In genomic region chr22:44574057-44574456, GRCh38 we compare ENCODE assay signal across 11 cellular contexts.
DNase-seq lines count a peak whose midpoint lies in the region; ATAC-seq and TF ChIP-seq lines count a peak whose summit lies in the region.
"Had no signal": no experiment of that assay in that cellular context is flagged by ENCODE, and none has a peak within 500 bp of the region (broad histone marks: within the 10 kb centered on the region; RNA-seq: fewer than 3 reads in every experiment).

No MANE protein-coding gene starts in this region.

- peak; percentile 26 for DNase-seq in activated CD8-positive, alpha-beta memory T cell treated with anti-CD3 and anti-CD28 coated beads for 24 hours
- no peak for DNase-seq in activated CD8-positive, alpha-beta memory T cell treated with anti-CD3 and anti-CD28 coated beads, Interleukin-2, amount 50 U/mL, for 4 hours
- DNase-seq in foreskin keratinocyte (peak; percentile 40 to 72), testis (peak; percentile 63), brain microvascular endothelial cell (no peak), GDM1 (lab: John Stamatoyannopoulos, UW) (no peak)
- DNase-seq: activated CD4-positive, CD25-positive, alpha-beta regulatory T cell; H7; NCI-H774 had no signal

- in situ Hi-C loops in brain microvascular endothelial cell (cut with HindIII; ENCODE audit: low pct_ligation_motif_present, low sequenced_read_pairs), result no loop called here

- H3K36me3 ChIP-seq in testis (ENCODE audit: low read depth, missing control alignments) (no peaks in the 10 kb centered on the region), brain microvascular endothelial cell (replicated peaks) (no peaks in the 10 kb centered on the region)

- H3K9me3 ChIP-seq in testis, result no peaks in the 10 kb centered on the region

- peaks cover 16% of the 10 kb centered on the region for H3K27me3 ChIP-seq in foreskin keratinocyte
- H3K27me3 ChIP-seq in testis, result no peaks in the 10 kb centered on the region
- peaks cover 10% of the 10 kb centered on the region for H3K27me3 ChIP-seq in brain microvascular endothelial cell (replicated peaks)

- H3K4me3 ChIP-seq in testis (no peak overlapping the region), brain microvascular endothelial cell (ENCODE audit: low read depth, low read length) (no peak overlapping the region)

- TF ChIP-seq CTCF in foreskin keratinocyte (conservative IDR thresholded peaks at IDR 0.05) (no peak), testis (IDR thresholded peaks at IDR 0.05) (no peak), brain microvascular endothelial cell (IDR thresholded peaks at IDR 0.05; ENCODE audit: low read depth, low read length, missing control alignments) (no peak)

- H3K4me1 ChIP-seq in foreskin keratinocyte (no peaks in the 10 kb centered on the region), testis (peaks cover 4% of the 10 kb centered on the region)

- 44 to 58% methylated on average over 5 of the region's 5 CpGs for WGBS in testis, 2 donors

- ATAC-seq in SK-N-SH treated with all-trans-retinoic acid at 6 μM for 48 hours (peak; percentile 89), foreskin keratinocyte (peak; percentile 53), GM21619 (IDR thresholded peaks at IDR 0.05; ENCODE audit: unreplicated experiment) (no peak)

- TF ChIP-seq POLR2A in testis (IDR thresholded peaks at IDR 0.05), result no peak

- no peak overlapping the region for H3K27ac ChIP-seq in foreskin keratinocyte
- H3K27ac ChIP-seq in testis, result no peak overlapping the region
- no peak overlapping the region for H3K27ac ChIP-seq in brain microvascular endothelial cell

- intact Hi-C loops in testis (cut with DNase I; ENCODE audit: low total_unique reads), result no loop called here

TF ChIP-seq in SK-N-SH treated with all-trans-retinoic acid at 6 μM for 48 hours, 23 proteins besides CTCF, POLR2A, EP300 and RAD21:
- TF ChIP-seq GLIS3 (CRISPR knock-in tag; IDR thresholded peaks at IDR 0.05) (no peak), ZNF8 (CRISPR knock-in tag; IDR thresholded peaks at IDR 0.05) (no peak), ESRRG (CRISPR knock-in tag; IDR thresholded peaks at IDR 0.05) (no peak), OSR1 (CRISPR knock-in tag; IDR thresholded peaks at IDR 0.05) (no peak), ZNF565 (CRISPR knock-in tag; conservative IDR thresholded peaks at IDR 0.05; ENCODE audit: low read depth) (no peak), CREB5 (CRISPR knock-in tag; IDR thresholded peaks at IDR 0.05; ENCODE audit: low read depth) (no peak), TOX (CRISPR knock-in tag; IDR thresholded peaks at IDR 0.05; ENCODE audit: borderline replicate concordance) (no peak), ZFP3 (CRISPR knock-in tag; IDR thresholded peaks at IDR 0.05) (no peak)
- TF ChIP-seq, protein P1, sequence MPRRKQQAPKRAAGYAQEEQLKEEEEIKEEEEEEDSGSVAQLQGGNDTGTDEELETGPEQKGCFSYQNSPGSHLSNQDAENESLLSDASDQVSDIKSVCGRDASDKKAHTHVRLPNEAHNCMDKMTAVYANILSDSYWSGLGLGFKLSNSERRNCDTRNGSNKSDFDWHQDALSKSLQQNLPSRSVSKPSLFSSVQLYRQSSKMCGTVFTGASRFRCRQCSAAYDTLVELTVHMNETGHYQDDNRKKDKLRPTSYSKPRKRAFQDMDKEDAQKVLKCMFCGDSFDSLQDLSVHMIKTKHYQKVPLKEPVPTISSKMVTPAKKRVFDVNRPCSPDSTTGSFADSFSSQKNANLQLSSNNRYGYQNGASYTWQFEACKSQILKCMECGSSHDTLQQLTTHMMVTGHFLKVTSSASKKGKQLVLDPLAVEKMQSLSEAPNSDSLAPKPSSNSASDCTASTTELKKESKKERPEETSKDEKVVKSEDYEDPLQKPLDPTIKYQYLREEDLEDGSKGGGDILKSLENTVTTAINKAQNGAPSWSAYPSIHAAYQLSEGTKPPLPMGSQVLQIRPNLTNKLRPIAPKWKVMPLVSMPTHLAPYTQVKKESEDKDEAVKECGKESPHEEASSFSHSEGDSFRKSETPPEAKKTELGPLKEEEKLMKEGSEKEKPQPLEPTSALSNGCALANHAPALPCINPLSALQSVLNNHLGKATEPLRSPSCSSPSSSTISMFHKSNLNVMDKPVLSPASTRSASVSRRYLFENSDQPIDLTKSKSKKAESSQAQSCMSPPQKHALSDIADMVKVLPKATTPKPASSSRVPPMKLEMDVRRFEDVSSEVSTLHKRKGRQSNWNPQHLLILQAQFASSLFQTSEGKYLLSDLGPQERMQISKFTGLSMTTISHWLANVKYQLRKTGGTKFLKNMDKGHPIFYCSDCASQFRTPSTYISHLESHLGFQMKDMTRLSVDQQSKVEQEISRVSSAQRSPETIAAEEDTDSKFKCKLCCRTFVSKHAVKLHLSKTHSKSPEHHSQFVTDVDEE (CRISPR knock-in tag; IDR thresholded peaks at IDR 0.05), result no peak
- TF ChIP-seq, protein P2, sequence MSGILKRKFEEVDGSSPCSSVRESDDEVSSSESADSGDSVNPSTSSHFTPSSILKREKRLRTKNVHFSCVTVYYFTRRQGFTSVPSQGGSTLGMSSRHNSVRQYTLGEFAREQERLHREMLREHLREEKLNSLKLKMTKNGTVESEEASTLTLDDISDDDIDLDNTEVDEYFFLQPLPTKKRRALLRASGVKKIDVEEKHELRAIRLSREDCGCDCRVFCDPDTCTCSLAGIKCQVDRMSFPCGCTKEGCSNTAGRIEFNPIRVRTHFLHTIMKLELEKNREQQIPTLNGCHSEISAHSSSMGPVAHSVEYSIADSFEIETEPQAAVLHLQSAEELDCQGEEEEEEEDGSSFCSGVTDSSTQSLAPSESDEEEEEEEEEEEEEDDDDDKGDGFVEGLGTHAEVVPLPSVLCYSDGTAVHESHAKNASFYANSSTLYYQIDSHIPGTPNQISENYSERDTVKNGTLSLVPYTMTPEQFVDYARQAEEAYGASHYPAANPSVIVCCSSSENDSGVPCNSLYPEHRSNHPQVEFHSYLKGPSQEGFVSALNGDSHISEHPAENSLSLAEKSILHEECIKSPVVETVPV (CRISPR knock-in tag; IDR thresholded peaks at IDR 0.05), result no peak

Comparison
In these comparisons a context has a peak if more than half of its experiments do, and no peak if none do; other contexts are left out.
1. DNase-seq: peak in activated CD8-positive, alpha-beta memory T cell treated with anti-CD3 and anti-CD28 coated beads for 24 hours (single experiment), foreskin keratinocyte (2 of 2) and testis (single experiment); none in activated CD8-positive, alpha-beta memory T cell treated with anti-CD3 and anti-CD28 coated beads, Interleukin-2, amount 50 U/mL, for 4 hours (single experiment), brain microvascular endothelial cell (single experiment) and GDM1 (single experiment).